8 cellular contexts compared by ENCODE assay signal in the genomic region with DNA sequence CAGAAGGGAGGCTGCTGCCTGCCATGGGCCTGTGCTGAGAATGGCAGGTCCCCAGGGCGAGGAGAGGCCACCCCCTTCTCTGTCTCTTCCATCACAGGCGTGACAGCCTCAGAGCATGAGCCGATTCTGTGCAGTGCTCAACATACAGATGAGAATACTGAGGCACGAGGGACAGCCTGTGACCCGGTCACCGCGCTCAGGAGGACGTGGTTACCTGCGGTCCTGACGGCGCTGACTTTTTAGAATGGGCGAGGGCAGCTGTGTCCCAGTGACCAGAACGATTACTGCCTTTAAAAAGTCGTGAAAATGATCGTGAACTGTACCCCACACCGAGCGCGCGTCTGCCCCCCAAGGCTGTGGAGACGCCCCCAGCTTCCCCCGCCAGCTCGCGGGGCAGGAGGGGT. TPM values are rescaled to one million over a fixed set of nuclear protein-coding genes. Genes with fewer than 3 reads are reported as not detected.
A peak's percentile ranks its signal among the peaks of the same experiment; 100 is the strongest.
DNase-seq lines count a peak whose midpoint lies in the region; ATAC-seq and TF ChIP-seq lines count a peak whose summit lies in the region.
"Not testable (repeated sequence)": the region's sequence is repeated elsewhere in the genome, so short reads cannot be mapped to it uniquely, and the experiment has no call there.

No MANE protein-coding gene starts in this region.

- CTCF ChIA-PET in Calu3 (lab: Charles Lee) = not testable (repeated sequence)

- not testable (repeated sequence) for TF ChIP-seq CTCF in Calu3 (IDR thresholded peaks at IDR 0.05; ENCODE audit: unreplicated experiment); ovary (IDR thresholded peaks at IDR 0.05)

- H3K27ac Mint-ChIP-seq in Calu3 (ENCODE audit: unreplicated experiment) = peak overlapping the region; percentile 86
- peak overlapping the region; percentile 18 for H3K27ac Mint-ChIP-seq in activated T-helper 17 cell treated with anti-CD3 and anti-CD28 coated beads, Interleukin-2, amount 50 U/mL, for 72 hours
- peak overlapping the region; percentile 88 for H3K27ac Mint-ChIP-seq in stimulated activated naive CD8-positive, alpha-beta T cell treated with anti-CD3 and anti-CD28 coated beads, Interleukin-15, Interleukin-2, amounts not matched to agents 100 ng/mL and 50 ng/mL, for 24 hours

- intact Hi-C loops in Calu3 (cut with micrococcal nuclease; ENCODE audit: unreplicated experiment) = loop anchor here (10.0 kb wide), 1 partner anchor 142 kb away; the partner anchor contains the start of gene SEC14L5
- intact Hi-C loops in ovary (cut with DNase I) = not testable (repeated sequence)

- H3K9ac ChIP-seq in duodenal mucosa (ENCODE audit: low read depth in 1 of 2, low read length in 2 of 2) = peak overlapping the region; percentile 39 to 72

- peaks cover 20% of the 10 kb centered on the region for H3K27me3 Mint-ChIP-seq in Calu3 (ENCODE audit: unreplicated experiment)
- H3K27me3 Mint-ChIP-seq in activated T-helper 17 cell treated with anti-CD3 and anti-CD28 coated beads, Interleukin-2, amount 50 U/mL, for 72 hours; stimulated activated naive CD8-positive, alpha-beta T cell treated with anti-CD3 and anti-CD28 coated beads, Interleukin-15, Interleukin-2, amounts not matched to agents 100 ng/mL and 50 ng/mL, for 24 hours: not testable (repeated sequence)

- H3K4me1 Mint-ChIP-seq in Calu3 (ENCODE audit: low read depth, unreplicated experiment) = peaks cover 13% of the 10 kb centered on the region
- peaks cover 12% of the 10 kb centered on the region for H3K4me1 Mint-ChIP-seq in activated T-helper 17 cell treated with anti-CD3 and anti-CD28 coated beads, Interleukin-2, amount 50 U/mL, for 72 hours
- H3K4me1 Mint-ChIP-seq in stimulated activated naive CD8-positive, alpha-beta T cell treated with anti-CD3 and anti-CD28 coated beads, Interleukin-15, Interleukin-2, amounts not matched to agents 100 ng/mL and 50 ng/mL, for 24 hours (ENCODE audit: low read depth) = peaks cover 29% of the 10 kb centered on the region

- not testable (repeated sequence) for TF ChIP-seq EP300 in ovary (IDR thresholded peaks at IDR 0.05)

- not testable (repeated sequence) for H3K27me3 ChIP-seq in MG63; duodenal mucosa (ENCODE audit: control insufficient read depth in 1 of 2, insufficient read depth in 2 of 2, low read length in 2 of 2); ovary

- not testable (repeated sequence) for H3K27ac ChIP-seq in duodenal mucosa (ENCODE audit: low read depth, low read length)
- H3K27ac ChIP-seq in ovary = peak overlapping the region; percentile 74 to 79

- not testable (repeated sequence) for ATAC-seq in activated T-helper 17 cell treated with anti-CD3 and anti-CD28 coated beads, Interleukin-2, amount 50 U/mL, for 72 hours (replicated peaks)

- TF ChIP-seq POLR2A in ovary (IDR thresholded peaks at IDR 0.05) = not testable (repeated sequence)

- peak overlapping the region; percentile 83 for H3K4me3 Mint-ChIP-seq in Calu3 (ENCODE audit: low read depth, unreplicated experiment)
- H3K4me3 Mint-ChIP-seq in activated T-helper 17 cell treated with anti-CD3 and anti-CD28 coated beads, Interleukin-2, amount 50 U/mL, for 72 hours = peak overlapping the region; percentile 84
- peak overlapping the region; percentile 92 for H3K4me3 Mint-ChIP-seq in stimulated activated naive CD8-positive, alpha-beta T cell treated with anti-CD3 and anti-CD28 coated beads, Interleukin-15, Interleukin-2, amounts not matched to agents 100 ng/mL and 50 ng/mL, for 24 hours

- H3K9me3 ChIP-seq in MG63; duodenal mucosa (ENCODE audit: control insufficient read depth in 1 of 2, low read length in 2 of 2); ovary: not testable (repeated sequence)

- peak; percentile 17 for DNase-seq in Calu3
- not testable (repeated sequence) for DNase-seq in MG63
- DNase-seq in T-helper 1 cell = peak in 4 of 5 donors; percentile 17 to 41 (median 30)
- peak; percentile 70 for DNase-seq in islet precursor cell
- peak in 1 of 5 donors; percentile 42 for DNase-seq in ovary

- not testable (repeated sequence) for H3K36me3 ChIP-seq in MG63; duodenal mucosa (ENCODE audit: control insufficient read depth in 1 of 2, insufficient read depth in 2 of 2, low read length in 2 of 2); ovary

- TSS peak; percentile 64 for BruUV-seq in Calu3 (replicated peaks; lab: Mats Ljungman, UMichigan)

- not testable (repeated sequence) for H3K4me1 ChIP-seq in duodenal mucosa (ENCODE audit: control insufficient read depth in 1 of 2, insufficient read depth in 2 of 2, low read length in 2 of 2); ovary (ENCODE audit: insufficient read depth)

- WGBS in ovary, 3 donors = 1% methylated on average over 15 to 23 of the region's 23 CpGs

- peak overlapping the region; percentile 84 for H3K4me3 ChIP-seq in MG63
- peak overlapping the region; percentile 31 to 73 for H3K4me3 ChIP-seq in duodenal mucosa (ENCODE audit: low read depth in 1 of 2, low read length in 2 of 2)
- H3K4me3 ChIP-seq in ovary = peak overlapping the region; percentile 86

- H3K36me3 Mint-ChIP-seq in Calu3 (ENCODE audit: insufficient read depth, unreplicated experiment) = peaks cover 38% of the 10 kb centered on the region
- not testable (repeated sequence) for H3K36me3 Mint-ChIP-seq in activated T-helper 17 cell treated with anti-CD3 and anti-CD28 coated beads, Interleukin-2, amount 50 U/mL, for 72 hours (ENCODE audit: low read depth); stimulated activated naive CD8-positive, alpha-beta T cell treated with anti-CD3 and anti-CD28 coated beads, Interleukin-15, Interleukin-2, amounts not matched to agents 100 ng/mL and 50 ng/mL, for 24 hours (ENCODE audit: low read depth)

- H3K9me3 Mint-ChIP-seq in Calu3 (ENCODE audit: low read depth, unreplicated experiment); activated T-helper 17 cell treated with anti-CD3 and anti-CD28 coated beads, Interleukin-2, amount 50 U/mL, for 72 hours; stimulated activated naive CD8-positive, alpha-beta T cell treated with anti-CD3 and anti-CD28 coated beads, Interleukin-15, Interleukin-2, amounts not matched to agents 100 ng/mL and 50 ng/mL, for 24 hours: not testable (repeated sequence)

RNA-seq across cellular contexts. Expression of gene EEF2KMT, which starts 0.5 kb away (rescaled TPM):
- total RNA-seq in Calu3 (2022) = 25.6 and 26.1 TPM in 2 replicates
- 19.5 and 19.7 TPM in 2 replicates for total RNA-seq in MG63 (2014; rRNA removed; shearing (Covaris generic); ENCODE audit: low replicate concordance)
- 10 to 100 TPM in 1 of 2 donors, 1 to 10 TPM in 1; 7.3 to 11.7 TPM for total RNA-seq in activated T-helper 17 cell treated with anti-CD3 and anti-CD28 coated beads, Interleukin-2, amount 50 U/mL, for 72 hours
- total RNA-seq in ovary = 10 to 100 TPM in 2 of 7 donors, 1 to 10 TPM in 5; 2.1 to 18.6 (median 9.4) TPM
- polyA plus RNA-seq in ovary = 1 to 10 TPM; 4.4 to 8.4 TPM

RNA-seq across cellular contexts. Expression of gene ALG1, which starts 25.4 kb away (rescaled TPM):
- total RNA-seq in Calu3 (2022) (38.3 and 41.6 TPM in 2 replicates), ovary (10 to 100 TPM in 6 of 7 donors, 1 to 10 TPM in 1; 9.1 to 21.3 (median 15.5) TPM)
- total RNA-seq in MG63 (2014; rRNA removed; shearing (Covaris generic); ENCODE audit: low replicate concordance) = 30.4 and 53.2 TPM in 2 replicates
- total RNA-seq in activated T-helper 17 cell treated with anti-CD3 and anti-CD28 coated beads, Interleukin-2, amount 50 U/mL, for 72 hours = 10 to 100 TPM; 15.1 to 38.1 TPM
- polyA plus RNA-seq in ovary = 10 to 100 TPM; 13.7 to 19.3 TPM

RNA-seq across cellular contexts. Expression of gene C16orf89, which starts 31.3 kb away (rescaled TPM):
- total RNA-seq in Calu3 (2022) (not detected in 2 replicates), ovary (1 to 10 TPM in 5 of 7 donors, under 1 TPM in 1, not detected in 1; 0.37 to 7.1 (median 3.2) TPM)
- total RNA-seq in MG63 (2014; rRNA removed; shearing (Covaris generic); ENCODE audit: low replicate concordance) = not detected in 2 replicates
- not detected for total RNA-seq in activated T-helper 17 cell treated with anti-CD3 and anti-CD28 coated beads, Interleukin-2, amount 50 U/mL, for 72 hours
- polyA plus RNA-seq in ovary = 10 to 100 TPM in 1 of 2 donors, under 1 TPM in 1; 0.57 to 17.5 TPM

Comparison
In these comparisons a context has a peak if more than half of its experiments do, and no peak if none do; other contexts are left out.
1. H3K27ac Mint-ChIP-seq: peak in every context shown above with its lines; median percentile 88 in stimulated activated naive CD8-positive, alpha-beta T cell treated with anti-CD3 and anti-CD28 coated beads, Interleukin-15, Interleukin-2, amounts not matched to agents 100 ng/mL and 50 ng/mL, for 24 hours; 86 in Calu3; 18 in activated T-helper 17 cell treated with anti-CD3 and anti-CD28 coated beads, Interleukin-2, amount 50 U/mL, for 72 hours.